In genomic region chr22:20110359-20110985, GRCh38 we compare ENCODE assay signal across 15 cellular contexts. TPM values are rescaled to one million over a fixed set of nuclear protein-coding genes. Genes with fewer than 3 reads are reported as not detected.
DNase-seq lines count a peak whose midpoint lies in the region; ATAC-seq and TF ChIP-seq lines count a peak whose summit lies in the region.
"Had no signal": no experiment of that assay in that cellular context is flagged by ENCODE, and none has a peak within 500 bp of the region (broad histone marks: within the 10 kb centered on the region; RNA-seq: fewer than 3 reads in every experiment).

No MANE protein-coding gene starts in this region.

- H3K36me3 ChIP-seq in SK-N-MC (ENCODE audit: insufficient read depth, low read length) = peaks cover 87% of the 10 kb centered on the region
- peaks cover 0 to 10% of the 10 kb centered on the region in 2 donors for H3K36me3 ChIP-seq in aorta (ENCODE audit: control insufficient read depth in 1 of 2, insufficient read depth in 2 of 2, low read length in 1 of 2)
- peaks cover 76% of the 10 kb centered on the region for H3K36me3 ChIP-seq in SJCRH30

- WGBS in aorta, 2 donors = 80% methylated on average over 9 of the region's 9 CpGs

- H3K27ac Mint-ChIP-seq in natural killer cell (peak overlapping the region; percentile 31 to 58), glutamatergic neuron (ENCODE audit: unreplicated experiment) (peak overlapping the region; percentile 80)
- H3K27ac Mint-ChIP-seq in natural killer cell treated with Interleukin-12 subunit alpha and Interleukin-12 subunit beta and Interleukin-15 and Interleukin-18, amount 100 ng/mL, for 72 hours = no peak overlapping the region

- no peak overlapping the region for H3K9ac ChIP-seq in SK-N-MC (ENCODE audit: insufficient read length)
- H3K9ac ChIP-seq: GM23248 had no signal

- H3K9me3 ChIP-seq in SK-N-MC (ENCODE audit: low read depth, low read length) (no peaks in the 10 kb centered on the region), aorta (ENCODE audit: control insufficient read depth, low read length) (no peaks in the 10 kb centered on the region), SJCRH30 (replicated peaks) (no peaks in the 10 kb centered on the region)
- H3K9me3 ChIP-seq: BLaER1 treated with 17β-estradiol and CSF1 and Interleukin-3, amounts not matched to agents 10 nM and 100 nM; gastroesophageal sphincter had no signal

- no peaks in the 10 kb centered on the region for H3K27me3 ChIP-seq in aorta (ENCODE audit: control insufficient read depth in 1 of 2, insufficient read depth in 2 of 2, low read length in 1 of 2)
- no peaks in the 10 kb centered on the region for H3K27me3 ChIP-seq in SJCRH30
- H3K27me3 ChIP-seq: BLaER1 treated with 17β-estradiol and CSF1 and Interleukin-3, amounts not matched to agents 10 nM and 100 nM; gastroesophageal sphincter had no signal

- H3K27ac ChIP-seq in SK-N-MC (peak overlapping the region; percentile 67), aorta (ENCODE audit: low read depth in 1 of 2, low read length in 2 of 2) (no peak overlapping the region), SJCRH30 (no peak overlapping the region)
- H3K27ac ChIP-seq: BLaER1 treated with 17β-estradiol and CSF1 and Interleukin-3, amounts not matched to agents 10 nM and 100 nM; gastroesophageal sphincter; GM23248 had no signal

- DNase-seq in natural killer cell (no peak), SK-N-MC (ENCODE audit: low read depth, low spot score) (no peak), glutamatergic neuron (peak; percentile 8), aorta (peak; percentile 37 to 49), kidney tubule cell (ENCODE audit: low spot score) (no peak), SJCRH30 (no peak)
- DNase-seq in natural killer cell treated with Interleukin-12 subunit alpha and Interleukin-12 subunit beta and Interleukin-15 and Interleukin-18, amount 100 ng/mL, for 72 hours (ENCODE audit: low spot score) = no peak
- DNase-seq: NCI-H187, NCI-H526 treated with DMSO at 0.1 percent for 48 hours, SIG-M5 had no signal

- H3K9me3 Mint-ChIP-seq in natural killer cell = no peaks in the 10 kb centered on the region
- H3K9me3 Mint-ChIP-seq in natural killer cell treated with Interleukin-12 subunit alpha and Interleukin-12 subunit beta and Interleukin-15 and Interleukin-18, amount 100 ng/mL, for 72 hours = no peaks in the 10 kb centered on the region
- H3K9me3 Mint-ChIP-seq in glutamatergic neuron (ENCODE audit: unreplicated experiment) = peaks cover 3% of the 10 kb centered on the region

- ATAC-seq in natural killer cell (no peak), aorta (ENCODE audit: low FRiP score) (no peak), HG02885 (IDR thresholded peaks at IDR 0.05; ENCODE audit: poor library complexity, unreplicated experiment) (no peak)
- ATAC-seq in natural killer cell treated with Interleukin-12 subunit alpha and Interleukin-12 subunit beta and Interleukin-15 and Interleukin-18, amount 100 ng/mL, for 72 hours = no peak
- ATAC-seq: gastroesophageal sphincter had no signal

- H3K27me3 Mint-ChIP-seq in natural killer cell (ENCODE audit: low read depth in 2 of 2) (no peaks in the 10 kb centered on the region), glutamatergic neuron (ENCODE audit: unreplicated experiment) (peaks cover 21% of the 10 kb centered on the region)
- H3K27me3 Mint-ChIP-seq in natural killer cell treated with Interleukin-12 subunit alpha and Interleukin-12 subunit beta and Interleukin-15 and Interleukin-18, amount 100 ng/mL, for 72 hours = no peaks in the 10 kb centered on the region

- TF ChIP-seq CTCF in natural killer cell (IDR thresholded peaks at IDR 0.05) (no peak), glutamatergic neuron (IDR thresholded peaks at IDR 0.05; ENCODE audit: partially characterized antibody, unreplicated experiment) (no peak)

- no peak overlapping the region for H3K4me3 Mint-ChIP-seq in natural killer cell
- no peak overlapping the region for H3K4me3 Mint-ChIP-seq in natural killer cell treated with Interleukin-12 subunit alpha and Interleukin-12 subunit beta and Interleukin-15 and Interleukin-18, amount 100 ng/mL, for 72 hours
- no peak overlapping the region for H3K4me3 Mint-ChIP-seq in glutamatergic neuron (ENCODE audit: unreplicated experiment)

- H3K4me3 ChIP-seq in SK-N-MC = no peak overlapping the region
- no peak overlapping the region for H3K4me3 ChIP-seq in aorta (ENCODE audit: low read length in 2 of 2)
- H3K4me3 ChIP-seq in SJCRH30 = no peak overlapping the region
- H3K4me3 ChIP-seq: BLaER1 treated with 17β-estradiol and CSF1 and Interleukin-3, amounts not matched to agents 10 nM and 100 nM; gastroesophageal sphincter; GM23248 had no signal

- peaks cover 15 to 33% of the 10 kb centered on the region in 2 donors for H3K4me1 Mint-ChIP-seq in natural killer cell
- H3K4me1 Mint-ChIP-seq in natural killer cell treated with Interleukin-12 subunit alpha and Interleukin-12 subunit beta and Interleukin-15 and Interleukin-18, amount 100 ng/mL, for 72 hours (ENCODE audit: low read depth in 2 of 2) = peaks cover 9 to 23% of the 10 kb centered on the region in 2 donors
- peaks cover 15% of the 10 kb centered on the region for H3K4me1 Mint-ChIP-seq in glutamatergic neuron (ENCODE audit: low read depth, unreplicated experiment)

- no peaks in the 10 kb centered on the region for H3K36me3 Mint-ChIP-seq in natural killer cell
- no peaks in the 10 kb centered on the region for H3K36me3 Mint-ChIP-seq in natural killer cell treated with Interleukin-12 subunit alpha and Interleukin-12 subunit beta and Interleukin-15 and Interleukin-18, amount 100 ng/mL, for 72 hours
- H3K36me3 Mint-ChIP-seq in glutamatergic neuron (ENCODE audit: unreplicated experiment) = no peaks in the 10 kb centered on the region

- intact Hi-C loops in natural killer cell (cut with micrococcal nuclease) = no loop called here
- intact Hi-C loops in aorta (cut with DNase I) = no loop called here

- H3K4me1 ChIP-seq in aorta (ENCODE audit: control insufficient read depth in 1 of 2, insufficient read depth in 2 of 2, low read length in 2 of 2) (no peaks in the 10 kb centered on the region), SJCRH30 (no peaks in the 10 kb centered on the region)

RNA-seq across cellular contexts. Expression of gene RANBP1, which starts 5.4 kb away (rescaled TPM):
- total RNA-seq in natural killer cell = 10 to 100 TPM; 54.0 to 61.0 (median 56.3) TPM
- total RNA-seq in natural killer cell treated with Interleukin-12 subunit alpha and Interleukin-12 subunit beta and Interleukin-15 and Interleukin-18, amount 100 ng/mL, for 72 hours = 100 to 1,000 TPM; 236 to 499 TPM
- 144 TPM for total RNA-seq in glutamatergic neuron (ENCODE audit: unreplicated experiment)
- 10 to 100 TPM; 49.8 to 54.7 TPM for total RNA-seq in aorta
- 10 to 100 TPM; 57.6 to 75.0 TPM for polyA plus RNA-seq in aorta
- total RNA-seq in SJCRH30 (2014; rRNA removed; shearing (Covaris generic)) = 624 and 627 TPM in 2 replicates

RNA-seq across cellular contexts. Expression of gene TRMT2A, which starts 6.6 kb away (rescaled TPM):
- total RNA-seq in natural killer cell (100 to 1,000 TPM in 1 of 3 donors, 10 to 100 TPM in 2; 86.4 to 104 (median 86.5) TPM), glutamatergic neuron (ENCODE audit: unreplicated experiment) (62.1 TPM), aorta (10 to 100 TPM; 42.5 to 49.8 TPM)
- 100 to 1,000 TPM; 107 to 166 TPM for total RNA-seq in natural killer cell treated with Interleukin-12 subunit alpha and Interleukin-12 subunit beta and Interleukin-15 and Interleukin-18, amount 100 ng/mL, for 72 hours
- 100 to 1,000 TPM in 1 of 2 donors, 10 to 100 TPM in 1; 15.9 to 152 TPM for polyA plus RNA-seq in aorta
- 23.6 and 28.3 TPM in 2 replicates for total RNA-seq in SJCRH30 (2014; rRNA removed; shearing (Covaris generic))

RNA-seq across cellular contexts. Expression of gene ZDHHC8, which starts 21.1 kb away (rescaled TPM):
- 10 to 100 TPM; 64.0 to 75.6 (median 65.3) TPM for total RNA-seq in natural killer cell
- 100 to 1,000 TPM in 1 of 2 donors, 10 to 100 TPM in 1; 53.9 to 124 TPM for total RNA-seq in natural killer cell treated with Interleukin-12 subunit alpha and Interleukin-12 subunit beta and Interleukin-15 and Interleukin-18, amount 100 ng/mL, for 72 hours
- total RNA-seq in glutamatergic neuron (ENCODE audit: unreplicated experiment) = 119 TPM
- total RNA-seq in aorta = 10 to 100 TPM; 56.0 to 71.9 TPM
- polyA plus RNA-seq in aorta = 10 to 100 TPM in 1 of 2 donors, 1 to 10 TPM in 1; 6.3 to 37.1 TPM
- 13.6 and 16.4 TPM in 2 replicates for total RNA-seq in SJCRH30 (2014; rRNA removed; shearing (Covaris generic))

RNA-seq across cellular contexts. Expression of gene DGCR8, which starts 30.4 kb away (rescaled TPM):
- 10 to 100 TPM; 45.3 to 64.7 (median 64.0) TPM for total RNA-seq in natural killer cell
- 10 to 100 TPM; 60.1 to 89.5 TPM for total RNA-seq in natural killer cell treated with Interleukin-12 subunit alpha and Interleukin-12 subunit beta and Interleukin-15 and Interleukin-18, amount 100 ng/mL, for 72 hours
- total RNA-seq in glutamatergic neuron (ENCODE audit: unreplicated experiment) = 93.1 TPM
- 10 to 100 TPM; 31.9 to 43.9 TPM for total RNA-seq in aorta
- polyA plus RNA-seq in aorta = 10 to 100 TPM in 1 of 2 donors, 1 to 10 TPM in 1; 5.5 to 22.5 TPM
- total RNA-seq in SJCRH30 (2014; rRNA removed; shearing (Covaris generic)) = 30.0 and 39.3 TPM in 2 replicates

RNA-seq across cellular contexts. Expression of gene CCDC188, which starts 40.4 kb away (rescaled TPM):
- total RNA-seq in natural killer cell (under 1 TPM in 1 of 3 donors, not detected in 2; 0.64 TPM), glutamatergic neuron (ENCODE audit: unreplicated experiment) (0.54 TPM), aorta (1 to 10 TPM in 1 of 2 donors, under 1 TPM in 1; 0.78 to 4.0 TPM)
- under 1 TPM in 1 of 2 donors, not detected in 1; 0.36 TPM for total RNA-seq in natural killer cell treated with Interleukin-12 subunit alpha and Interleukin-12 subunit beta and Interleukin-15 and Interleukin-18, amount 100 ng/mL, for 72 hours
- not detected for polyA plus RNA-seq in aorta
- not detected in 2 replicates for total RNA-seq in SJCRH30 (2014; rRNA removed; shearing (Covaris generic))
- total RNA-seq: bronchial epithelial cell, gastroesophageal sphincter had no signal

Comparison
In these comparisons a context has a peak if more than half of its experiments do, and no peak if none do; other contexts are left out.
1. H3K27ac Mint-ChIP-seq: peak in natural killer cell (2 of 2) and glutamatergic neuron (single experiment); none in natural killer cell treated with Interleukin-12 subunit alpha and Interleukin-12 subunit beta and Interleukin-15 and Interleukin-18, amount 100 ng/mL, for 72 hours (0 of 2).
2. DNase-seq: peak in glutamatergic neuron (single experiment) and aorta (2 of 2); none in natural killer cell (single experiment), natural killer cell treated with Interleukin-12 subunit alpha and Interleukin-12 subunit beta and Interleukin-15 and Interleukin-18, amount 100 ng/mL, for 72 hours (single experiment), SK-N-MC (single experiment), kidney tubule cell (single experiment) and SJCRH30 (0 of 2).